11 cellular contexts compared by ENCODE assay signal in the genomic region with DNA sequence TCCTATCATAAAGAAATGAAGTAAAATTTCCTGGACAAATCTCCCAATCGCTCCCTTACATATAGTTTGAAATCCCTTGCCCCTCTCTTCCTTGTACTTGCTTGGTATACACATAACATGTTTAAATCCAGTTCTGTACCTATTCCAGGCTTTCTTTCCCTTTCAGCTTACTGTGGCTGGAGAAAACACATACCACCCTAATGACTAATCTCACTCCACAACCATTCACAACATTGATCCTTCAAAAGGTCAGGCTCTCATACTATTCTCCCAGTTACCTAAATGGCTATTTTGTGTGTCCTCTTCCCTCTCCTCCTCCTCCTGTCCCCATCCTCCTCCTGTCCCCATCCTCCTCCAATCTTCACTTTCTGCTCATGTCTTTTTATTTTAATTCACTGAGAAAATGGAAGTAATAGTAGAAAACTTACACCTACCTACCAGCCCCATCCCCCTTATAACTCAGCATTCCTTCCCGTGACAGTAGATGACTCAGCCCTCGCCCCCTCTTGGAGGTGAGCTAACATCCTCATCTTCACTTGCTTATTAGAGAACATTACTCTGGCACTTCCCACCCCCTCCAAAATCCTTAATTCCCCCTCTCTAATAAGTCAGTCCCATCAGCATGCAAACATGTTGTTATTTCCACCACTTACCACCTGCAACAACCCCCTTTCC.
DNase-seq lines count a peak whose midpoint lies in the region; TF ChIP-seq lines count a peak whose summit lies in the region.
"Had no signal": no experiment of that assay in that cellular context is flagged by ENCODE, and none has a peak within 500 bp of the region (broad histone marks: within the 10 kb centered on the region; RNA-seq: fewer than 3 reads in every experiment).

No MANE protein-coding gene starts in this region.

- peak overlapping the region; percentile 3 for H3K27ac Mint-ChIP-seq in endodermal cell
- H3K27ac Mint-ChIP-seq: CD8-positive, alpha-beta T cell had no signal

- H3K9me3 Mint-ChIP-seq in endodermal cell, result peaks cover 11% of the 10 kb centered on the region

- H3K9me3 ChIP-seq in MG63 (peaks cover 2% of the 10 kb centered on the region; the same call in 1 of the 2 replicates), endodermal cell (ENCODE audit: control insufficient read depth, low read length) (peaks cover 9% of the 10 kb centered on the region)

- H3K4me3 ChIP-seq in MG63, result no peak overlapping the region
- H3K4me3 ChIP-seq in endodermal cell (ENCODE audit: low read length), result no peak overlapping the region

- no peak overlapping the region for H3K4me3 Mint-ChIP-seq in endodermal cell
- H3K4me3 Mint-ChIP-seq: CD8-positive, alpha-beta T cell had no signal

- no peaks in the 10 kb centered on the region for H3K36me3 Mint-ChIP-seq in endodermal cell (ENCODE audit: low read depth)
- H3K36me3 Mint-ChIP-seq: CD8-positive, alpha-beta T cell had no signal

- no peak overlapping the region for H3K9ac ChIP-seq in endodermal cell (ENCODE audit: extremely low read depth, low read length, poor library complexity, severe bottlenecking)

- H3K4me1 Mint-ChIP-seq in endodermal cell, result peaks cover 9% of the 10 kb centered on the region

- H3K27ac ChIP-seq in endodermal cell (ENCODE audit: low read depth, low read length), result no peak overlapping the region

- H3K27me3 Mint-ChIP-seq in endodermal cell (ENCODE audit: insufficient read depth), result no peaks in the 10 kb centered on the region

- no peaks in the 10 kb centered on the region for H3K4me1 ChIP-seq in endodermal cell (ENCODE audit: control insufficient read depth, insufficient read depth, low read length)

- DNase-seq in Daoy (ENCODE audit: low read depth), result peak; percentile 54
- peak; percentile 56 for DNase-seq in MG63
- peak; percentile 63 for DNase-seq in endodermal cell
- DNase-seq in myocyte (ENCODE audit: low read depth), result peak; percentile 28
- no peak for DNase-seq in KG1 (lab: John Stamatoyannopoulos, UW)
- DNase-seq in activated CD8-positive, alpha-beta memory T cell treated with anti-CD3 and anti-CD28 coated beads, Interleukin-2, amount 50 U/mL, for 48 hours, result no peak
- no peak for DNase-seq in NCI-H345 (lab: John Stamatoyannopoulos, UW)
- DNase-seq in C1 segment of cervical spinal cord (lab: John Stamatoyannopoulos, UW), result no peak
- DNase-seq: amygdala; CD8-positive, alpha-beta T cell; stimulated activated CD8-positive, alpha-beta memory T cell treated with anti-CD3 and anti-CD28 coated beads, Interleukin-4, amount 100 ng/mL, for 48 hours had no signal

- H3K27me3 ChIP-seq in MG63 (no peaks in the 10 kb centered on the region), endodermal cell (ENCODE audit: control insufficient read depth, insufficient read depth, low read length, poor library complexity, severe bottlenecking) (no peaks in the 10 kb centered on the region)

- no peaks in the 10 kb centered on the region for H3K36me3 ChIP-seq in MG63
- H3K36me3 ChIP-seq in endodermal cell (ENCODE audit: control insufficient read depth, insufficient read depth, low read length), result no peaks in the 10 kb centered on the region

- TF ChIP-seq CTCF in endodermal cell (conservative IDR thresholded peaks at IDR 0.05), result no peak

- 77 to 100% methylated on average over 1 to 3 of the region's 3 CpGs for WGBS in endodermal cell (ENCODE audit: insufficient coverage in 1 of 2, insufficient read length in 1 of 2), 2 experiments

Comparison
In these comparisons a context has a peak if more than half of its experiments do, and no peak if none do; other contexts are left out.
1. DNase-seq: peak in Daoy (single experiment), MG63 (single experiment), endodermal cell (single experiment) and myocyte (single experiment); none in KG1 (single experiment), activated CD8-positive, alpha-beta memory T cell treated with anti-CD3 and anti-CD28 coated beads, Interleukin-2, amount 50 U/mL, for 48 hours (single experiment), NCI-H345 (single experiment) and C1 segment of cervical spinal cord (0 of 14).